11 cellular contexts compared by ENCODE assay signal in genomic region chr12:50984899-50985298, GRCh38. TPM values are rescaled to one million over a fixed set of nuclear protein-coding genes. Genes with fewer than 3 reads are reported as not detected.
A peak's percentile ranks its signal among the peaks of the same experiment; 100 is the strongest.
DNase-seq lines count a peak whose midpoint lies in the region; ATAC-seq, FAIRE-seq and TF ChIP-seq lines count a peak whose summit lies in the region.
"Had no signal": no experiment of that assay in that cellular context is flagged by ENCODE, and none has a peak within 500 bp of the region (broad histone marks: within the 10 kb centered on the region; RNA-seq: fewer than 3 reads in every experiment).

No MANE protein-coding gene starts in this region.

- H2AFZ ChIP-seq in Karpas-422 (ENCODE audit: low read length) (no peak overlapping the region), astrocyte (ENCODE audit: low read depth, low read length) (no peak overlapping the region), hepatocyte (no peak overlapping the region)

- no peaks in the 10 kb centered on the region for H3K27me3 Mint-ChIP-seq in astrocyte (ENCODE audit: low read depth, unreplicated experiment)
- H3K27me3 Mint-ChIP-seq in stimulated activated naive B cell treated with anti-CD40 and anti-IgM and Interleukin-4, amounts not matched to agents 10 μg/mL and 1 μg/mL and 100 μg/mL, for 72 hours, result no peaks in the 10 kb centered on the region

- no peak for ATAC-seq in stimulated activated naive B cell treated with anti-CD40 and anti-IgM and Interleukin-4, amounts not matched to agents 10 μg/mL and 1 μg/mL and 100 μg/mL, for 72 hours (replicated peaks)
- ATAC-seq in GM19351 (IDR thresholded peaks at IDR 0.05; ENCODE audit: unreplicated experiment), result no peak

- no peak for FAIRE-seq in astrocyte (lab: Jason Lieb, UNC)
- FAIRE-seq: keratinocyte had no signal

- H3K4me2 ChIP-seq in Karpas-422 (ENCODE audit: low read depth, low read length, poor library complexity, severe bottlenecking), result no peak overlapping the region
- H3K4me2 ChIP-seq in astrocyte (ENCODE audit: low read length), result peak overlapping the region; percentile 6
- H3K4me2 ChIP-seq in hepatocyte, result no peak overlapping the region

- 0 out of 2 replicates have a peak overlapping the region, but pooled peaks have one; percentile 30 for H3K27ac ChIP-seq in Karpas-422 (ENCODE audit: low read length)
- H3K27ac ChIP-seq in astrocyte (ENCODE audit: low read depth, low read length), result peak overlapping the region; percentile 40
- peak overlapping the region; percentile 88 for H3K27ac ChIP-seq in hepatocyte

- H3K4me3 ChIP-seq in Karpas-422 (ENCODE audit: low read length), result no peak overlapping the region
- H3K4me3 ChIP-seq in astrocyte (ENCODE audit: insufficient read depth, low read depth, low read length), result no peak overlapping the region
- no peak overlapping the region for H3K4me3 ChIP-seq in hepatocyte

- H3K27ac Mint-ChIP-seq in astrocyte (ENCODE audit: unreplicated experiment), result peak overlapping the region; percentile 63
- peak overlapping the region; percentile 57 for H3K27ac Mint-ChIP-seq in stimulated activated naive B cell treated with anti-CD40 and anti-IgM and Interleukin-4, amounts not matched to agents 10 μg/mL and 1 μg/mL and 100 μg/mL, for 72 hours

- DNase-seq in Karpas-422 (no peak), astrocyte (ENCODE audit: low read depth) (peak; percentile 12), hepatocyte (ENCODE audit: low spot score) (no peak), AG08396 (ENCODE audit: low spot score) (no peak), 8988T (no peak)
- DNase-seq in stimulated activated naive B cell treated with anti-CD40 and anti-IgM and Interleukin-4, amounts not matched to agents 10 μg/mL and 1 μg/mL and 100 μg/mL, for 72 hours, result no peak
- DNase-seq in stimulated activated CD4-positive, alpha-beta T cell treated with anti-CD3 and anti-CD28 coated beads, Interleukin-4, amount 100 ng/mL, for 1 hour, result no peak
- DNase-seq: effector CD4-positive, alpha-beta T cell had no signal

- no peaks in the 10 kb centered on the region for H3K9me3 Mint-ChIP-seq in astrocyte (ENCODE audit: unreplicated experiment)
- no peaks in the 10 kb centered on the region for H3K9me3 Mint-ChIP-seq in stimulated activated naive B cell treated with anti-CD40 and anti-IgM and Interleukin-4, amounts not matched to agents 10 μg/mL and 1 μg/mL and 100 μg/mL, for 72 hours

- TF ChIP-seq CTCF in astrocyte (IDR thresholded peaks at IDR 0.05; ENCODE audit: insufficient read depth, low read depth, low read length) (no peak), hepatocyte (IDR thresholded peaks at IDR 0.05; ENCODE audit: poor library complexity) (no peak)

- H4K20me1 ChIP-seq in Karpas-422 (ENCODE audit: insufficient read depth, low read depth, low read length) (no peaks in the 10 kb centered on the region), astrocyte (ENCODE audit: insufficient read depth, low read length) (no peaks in the 10 kb centered on the region), hepatocyte (ENCODE audit: insufficient read depth, poor library complexity, severe bottlenecking) (no peaks in the 10 kb centered on the region)

- H3K9ac ChIP-seq in Karpas-422 (ENCODE audit: low read length) (no peak overlapping the region), astrocyte (ENCODE audit: low read length) (peak overlapping the region; percentile 28)

- H3K79me2 ChIP-seq in Karpas-422 (ENCODE audit: low read length) (no peaks in the 10 kb centered on the region), astrocyte (ENCODE audit: insufficient read depth, low read length) (no peaks in the 10 kb centered on the region), hepatocyte (no peaks in the 10 kb centered on the region)

- H3K9me3 ChIP-seq in Karpas-422 (ENCODE audit: low read length) (no peaks in the 10 kb centered on the region), astrocyte (ENCODE audit: insufficient read depth, low read depth, low read length) (no peaks in the 10 kb centered on the region), hepatocyte (ENCODE audit: low read depth) (no peaks in the 10 kb centered on the region)

- H3K36me3 ChIP-seq in Karpas-422 (ENCODE audit: insufficient read depth, low read length) (peaks cover 17% of the 10 kb centered on the region; the same call in 1 of the 2 replicates), astrocyte (ENCODE audit: insufficient read depth, low read length) (peaks cover 2% of the 10 kb centered on the region), hepatocyte (replicated peaks; ENCODE audit: insufficient read depth, low read depth) (no peaks in the 10 kb centered on the region)

- no peak overlapping the region for H3K4me3 Mint-ChIP-seq in astrocyte (ENCODE audit: unreplicated experiment)
- no peak overlapping the region for H3K4me3 Mint-ChIP-seq in stimulated activated naive B cell treated with anti-CD40 and anti-IgM and Interleukin-4, amounts not matched to agents 10 μg/mL and 1 μg/mL and 100 μg/mL, for 72 hours

- 86% methylated on average over 1 of the region's 1 CpG for WGBS in hepatocyte (ENCODE audit: low lambda C conversion rate, missing lambda C conversion rate)

- H3K4me1 Mint-ChIP-seq in astrocyte (ENCODE audit: low read depth, unreplicated experiment), result peaks cover 27% of the 10 kb centered on the region
- peaks cover 5 to 10% of the 10 kb centered on the region in 2 donors for H3K4me1 Mint-ChIP-seq in stimulated activated naive B cell treated with anti-CD40 and anti-IgM and Interleukin-4, amounts not matched to agents 10 μg/mL and 1 μg/mL and 100 μg/mL, for 72 hours

- H3K27me3 ChIP-seq in Karpas-422 (ENCODE audit: low read length) (no peaks in the 10 kb centered on the region), astrocyte (ENCODE audit: insufficient read depth, low read length) (no peaks in the 10 kb centered on the region), hepatocyte (no peaks in the 10 kb centered on the region)

- H3K4me1 ChIP-seq in Karpas-422 (ENCODE audit: low read length) (peaks cover 25% of the 10 kb centered on the region), astrocyte (ENCODE audit: insufficient read depth, low read length) (peaks cover 10% of the 10 kb centered on the region), hepatocyte (ENCODE audit: insufficient read depth) (peaks cover 18% of the 10 kb centered on the region)

- peaks cover 1% of the 10 kb centered on the region for H3K36me3 Mint-ChIP-seq in astrocyte (ENCODE audit: low read depth, unreplicated experiment)
- peaks cover 23 to 31% of the 10 kb centered on the region in 2 donors for H3K36me3 Mint-ChIP-seq in stimulated activated naive B cell treated with anti-CD40 and anti-IgM and Interleukin-4, amounts not matched to agents 10 μg/mL and 1 μg/mL and 100 μg/mL, for 72 hours

- no peaks in the 10 kb centered on the region for H3K9me2 ChIP-seq in Karpas-422 (replicated peaks; ENCODE audit: insufficient read depth, low read length)
- no peaks in the 10 kb centered on the region for H3K9me2 ChIP-seq in hepatocyte (replicated peaks; ENCODE audit: insufficient read depth)

RNA-seq across cellular contexts. Expression of gene HIGD1C, which starts 32.6 kb away (rescaled TPM):
- total RNA-seq in Karpas-422 (2014; rRNA removed; shearing (Covaris generic); ENCODE audit: low replicate concordance), result not detected in 2 replicates
- total RNA-seq in astrocyte (not detected in 2 replicates), hepatocyte (not detected in 2 replicates)
- polyA plus RNA-seq in hepatocyte, result not detected in 2 replicates
- total RNA-seq: H4 had no signal
- polyA plus RNA-seq: keratinocyte had no signal

RNA-seq across cellular contexts. Expression of gene SLC11A2, which starts 41.3 kb away (rescaled TPM):
- total RNA-seq in Karpas-422 (2014; rRNA removed; shearing (Covaris generic); ENCODE audit: low replicate concordance), result 38.2 and 47.4 TPM in 2 replicates
- total RNA-seq in astrocyte, result 35.5 and 40.0 TPM in 2 replicates
- total RNA-seq in hepatocyte, result 62.5 and 63.8 TPM in 2 replicates
- 44.3 and 49.0 TPM in 2 replicates for polyA plus RNA-seq in hepatocyte

Comparison
In these comparisons a context has a peak if more than half of its experiments do, and no peak if none do; other contexts are left out.
1. H3K27ac ChIP-seq: peak in every context shown above with its lines; median percentile 88 in hepatocyte; 40 in astrocyte; 30 in Karpas-422.